8 cellular contexts compared by ENCODE assay signal in the genomic region with DNA sequence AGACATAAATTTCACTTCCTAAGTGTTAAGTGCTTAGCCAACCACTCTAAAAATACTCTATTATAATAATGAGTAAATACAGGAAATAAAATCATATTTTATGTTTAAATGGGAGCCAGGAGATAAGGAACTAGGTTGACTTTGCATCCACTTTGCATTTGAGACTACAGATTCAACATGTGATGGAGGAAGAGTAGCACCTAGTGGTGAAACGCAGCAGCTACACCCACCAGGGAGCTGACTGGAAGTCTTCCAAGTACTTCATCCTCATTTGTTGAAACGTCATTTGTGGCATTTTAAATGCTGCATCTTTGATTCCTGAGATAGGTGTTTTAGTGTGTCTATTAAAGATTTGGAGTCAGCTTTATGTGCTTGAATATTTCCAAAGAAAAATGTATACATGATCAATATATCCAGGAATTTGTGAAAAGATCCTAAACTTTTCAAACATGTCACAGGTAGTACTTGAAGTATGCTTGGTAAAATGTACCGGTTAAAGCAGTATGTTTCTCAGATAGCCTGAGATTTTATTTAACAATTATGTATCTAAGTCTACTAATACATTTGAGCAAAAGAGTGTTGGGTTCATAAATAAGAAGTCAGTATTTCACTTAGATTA. TPM values are rescaled to one million over a fixed set of nuclear protein-coding genes. Genes with fewer than 3 reads are reported as not detected.
DNase-seq lines count a peak whose midpoint lies in the region; ATAC-seq and TF ChIP-seq lines count a peak whose summit lies in the region.

No MANE protein-coding gene starts in this region.

- no peaks in the 10 kb centered on the region for H3K4me1 ChIP-seq in suprapubic skin

- no peak overlapping the region for H3K27ac ChIP-seq in suprapubic skin

- peaks cover 7% of the 10 kb centered on the region for H3K4me1 Mint-ChIP-seq in nephron

- TF ChIP-seq CTCF in nephron (IDR thresholded peaks at IDR 0.05; ENCODE audit: unreplicated experiment in 3 of 3) (peak; percentile 98 to 99 (median 99)), suprapubic skin (IDR thresholded peaks at IDR 0.05) (peak; percentile 97 to 98)

- peaks cover 21% of the 10 kb centered on the region for H3K27me3 Mint-ChIP-seq in nephron (ENCODE audit: low read depth)

- no peaks in the 10 kb centered on the region for H3K36me3 ChIP-seq in suprapubic skin

- H3K4me3 Mint-ChIP-seq in nephron, result no peak overlapping the region

- H3K27ac Mint-ChIP-seq in nephron, result no peak overlapping the region

- H3K36me3 Mint-ChIP-seq in nephron (ENCODE audit: low read depth), result peaks cover 5% of the 10 kb centered on the region

- peaks cover 11% of the 10 kb centered on the region for H3K9me3 Mint-ChIP-seq in nephron

- peak; percentile 95 for ATAC-seq in GM21515 (IDR thresholded peaks at IDR 0.05; ENCODE audit: unreplicated experiment)
- peak; percentile 90 for ATAC-seq in esophagus mucosa

- H3K9me3 ChIP-seq in suprapubic skin, result no peaks in the 10 kb centered on the region

- TF ChIP-seq EP300 in suprapubic skin (IDR thresholded peaks at IDR 0.05), result no peak

- DNase-seq in DMS53 (lab: John Stamatoyannopoulos, UW) (peak; percentile 70), HUDEP-2 (lab: John Stamatoyannopoulos, UW; ENCODE audit: unreplicated experiment in 76 of 76) (peak in 48 of 76 experiments; percentile 1 to 68 (median 29)), OCI-M1 (lab: John Stamatoyannopoulos, UW) (peak; percentile 87), activated T-cell treated with anti-CD3 and anti-CD28 coated beads for 4 hours (peak; percentile 65), suprapubic skin (ENCODE audit: low spot score in 2 of 2) (no peak)

- no peak for TF ChIP-seq POLR2A in suprapubic skin (IDR thresholded peaks at IDR 0.05)

- no peak overlapping the region for H3K4me3 ChIP-seq in suprapubic skin

- H3K27me3 ChIP-seq in suprapubic skin, result no peaks in the 10 kb centered on the region

- 22% methylated on average over 3 of the region's 3 CpGs for WGBS in suprapubic skin

RNA-seq across cellular contexts. Expression of a gene that starts 17.4 kb away (rescaled TPM):
- total RNA-seq in esophagus mucosa (10.0 TPM), suprapubic skin (10 to 100 TPM; 27.3 to 61.7 (median 35.3) TPM)

RNA-seq across cellular contexts. Expression of a gene that starts 44.7 kb away (rescaled TPM):
- not detected for total RNA-seq in esophagus mucosa
- total RNA-seq in suprapubic skin, result not detected

Comparison
In these comparisons a context has a peak if more than half of its experiments do, and no peak if none do; other contexts are left out.
1. DNase-seq: peak in DMS53 (single experiment), HUDEP-2 (48 of 76), OCI-M1 (single experiment) and activated T-cell treated with anti-CD3 and anti-CD28 coated beads for 4 hours (single experiment); none in suprapubic skin (0 of 2).